ENCODE assay signal across 1 cellular context in genomic region chr11:124294697-124295096, GRCh38.
TF ChIP-seq lines count a peak whose summit lies in the region.

No MANE protein-coding gene starts in this region.

TF ChIP-seq in GM23338, 12 proteins besides CTCF, POLR2A, EP300 and RAD21 (continued from another document):
- TF ChIP-seq ZNF462 (CRISPR knock-in tag; IDR thresholded peaks at IDR 0.05) (no peak), ETS1 (IDR thresholded peaks at IDR 0.05) (no peak), EZH2 (IDR thresholded peaks at IDR 0.05; ENCODE audit: low read depth, unreplicated experiment) (no peak), ZNF331 (CRISPR knock-in tag; IDR thresholded peaks at IDR 0.05; ENCODE audit: low read depth) (no peak), STAT1 (IDR thresholded peaks at IDR 0.05; ENCODE audit: unreplicated experiment) (no peak), ZNF114 (CRISPR knock-in tag; IDR thresholded peaks at IDR 0.05) (no peak), REST (IDR thresholded peaks at IDR 0.05; ENCODE audit: unreplicated experiment) (no peak)
